11 cellular contexts compared by ENCODE assay signal in genomic region chr22:24437820-24438328, GRCh38. TPM values are rescaled to one million over a fixed set of nuclear protein-coding genes. Genes with fewer than 3 reads are reported as not detected.
DNase-seq lines count a peak whose midpoint lies in the region; ATAC-seq and TF ChIP-seq lines count a peak whose summit lies in the region.
"Had no signal": no experiment of that assay in that cellular context is flagged by ENCODE, and none has a peak within 500 bp of the region (broad histone marks: within the 10 kb centered on the region; RNA-seq: fewer than 3 reads in every experiment).

No MANE protein-coding gene starts in this region.

- peak overlapping the region; percentile 97 for H3K27ac ChIP-seq in neutrophil
- H3K27ac ChIP-seq in tibial nerve: no peak overlapping the region
- H3K27ac ChIP-seq: suprapubic skin had no signal

- H3K27me3 Mint-ChIP-seq in activated naive CD8-positive, alpha-beta T cell treated with anti-CD3 and anti-CD28 coated beads, Interleukin-2, amount 10 ng/mL, durations not matched to agents 7 days and 5 days: no peaks in the 10 kb centered on the region

- H3K9me3 ChIP-seq in neutrophil (no peaks in the 10 kb centered on the region), tibial nerve (no peaks in the 10 kb centered on the region)
- H3K9me3 ChIP-seq: suprapubic skin had no signal

- ATAC-seq in HG03196 (IDR thresholded peaks at IDR 0.05; ENCODE audit: unreplicated experiment): peak; percentile 23
- peak; percentile 50 for ATAC-seq in activated naive CD8-positive, alpha-beta T cell treated with anti-CD3 and anti-CD28 coated beads, Interleukin-2, amount 10 ng/mL, durations not matched to agents 7 days and 5 days (ENCODE audit: low read depth)

- TF ChIP-seq POLR2A in tibial nerve (IDR thresholded peaks at IDR 0.05): no peak

- H3K4me3 Mint-ChIP-seq in activated naive CD8-positive, alpha-beta T cell treated with anti-CD3 and anti-CD28 coated beads, Interleukin-2, amount 10 ng/mL, durations not matched to agents 7 days and 5 days: no peak overlapping the region

- peaks cover 57% of the 10 kb centered on the region for H3K36me3 ChIP-seq in neutrophil
- H3K36me3 ChIP-seq in tibial nerve: peaks cover 0 to 22% (median 0%) of the 10 kb centered on the region in 3 donors
- H3K36me3 ChIP-seq: suprapubic skin had no signal

- H3K27ac Mint-ChIP-seq in activated naive CD8-positive, alpha-beta T cell treated with anti-CD3 and anti-CD28 coated beads, Interleukin-2, amount 10 ng/mL, durations not matched to agents 7 days and 5 days: peak overlapping the region; percentile 53

- no peaks in the 10 kb centered on the region for H3K27me3 ChIP-seq in neutrophil
- H3K27me3 ChIP-seq in tibial nerve: no peaks in the 10 kb centered on the region
- H3K27me3 ChIP-seq: dorsolateral prefrontal cortex, suprapubic skin had no signal

- H3K36me3 Mint-ChIP-seq in activated naive CD8-positive, alpha-beta T cell treated with anti-CD3 and anti-CD28 coated beads, Interleukin-2, amount 10 ng/mL, durations not matched to agents 7 days and 5 days: peaks cover 13% of the 10 kb centered on the region

- DNase-seq in NCI-H2081 (lab: John Stamatoyannopoulos, UW): peak; percentile 16 to 50
- DNase-seq in NCI-H2081 treated with DMSO at 0.1 percent for 48 hours (lab: John Stamatoyannopoulos, UW): no peak
- DNase-seq in activated naive CD8-positive, alpha-beta T cell treated with anti-CD3 and anti-CD28 coated beads, Interleukin-2, amount 10 ng/mL, durations not matched to agents 7 days and 5 days: peak; percentile 40
- no peak for DNase-seq in tibial nerve (ENCODE audit: low spot score in 2 of 2)
- no peak for DNase-seq in NCI-H1930 (lab: John Stamatoyannopoulos, UW)
- DNase-seq in LoVo (ENCODE audit: low spot score): no peak

- peaks cover 61% of the 10 kb centered on the region for H3K4me1 Mint-ChIP-seq in activated naive CD8-positive, alpha-beta T cell treated with anti-CD3 and anti-CD28 coated beads, Interleukin-2, amount 10 ng/mL, durations not matched to agents 7 days and 5 days

- H3K4me3 ChIP-seq in neutrophil (ENCODE audit: low read depth in 1 of 2, low read length in 1 of 2): peak overlapping the region in 1 of 2 experiments; percentile 5
- no peak overlapping the region for H3K4me3 ChIP-seq in tibial nerve
- H3K4me3 ChIP-seq: dorsolateral prefrontal cortex, suprapubic skin had no signal

- TF ChIP-seq EP300 in tibial nerve (IDR thresholded peaks at IDR 0.05): no peak

- POLR2A ChIA-PET in activated naive CD8-positive, alpha-beta T cell treated with anti-CD3 and anti-CD28 coated beads, Interleukin-2, amount 10 ng/mL, durations not matched to agents 7 days and 5 days (lab: Charles Lee): interaction anchor here (1.2 to 6.3 kb wide), 2 partner anchors 9 to 13 kb away, joined by 3 to 54 read pairs; partner anchors contain the start of gene ADORA2A

- 79 to 81% methylated on average over 3 of the region's 3 CpGs for WGBS in tibial nerve, 2 donors

- H3K4me1 ChIP-seq in neutrophil (ENCODE audit: control insufficient read depth in 1 of 2, insufficient read depth in 1 of 2, low read depth in 1 of 2, low read length in 1 of 2) (peaks cover 98 to 100% of the 10 kb centered on the region in 2 experiments), tibial nerve (peaks cover 0 to 42% (median 22%) of the 10 kb centered on the region in 4 donors)

- TF ChIP-seq CTCF in neutrophil (IDR thresholded peaks at IDR 0.05) (no peak), tibial nerve (IDR thresholded peaks at IDR 0.05) (no peak)

- H3K9me3 Mint-ChIP-seq in activated naive CD8-positive, alpha-beta T cell treated with anti-CD3 and anti-CD28 coated beads, Interleukin-2, amount 10 ng/mL, durations not matched to agents 7 days and 5 days: no peaks in the 10 kb centered on the region

RNA-seq across cellular contexts. Expression of gene ADORA2A, which starts 10.5 kb away (rescaled TPM):
- 10 to 100 TPM; 29.1 to 30.3 TPM for total RNA-seq in activated naive CD8-positive, alpha-beta T cell treated with anti-CD3 and anti-CD28 coated beads, Interleukin-2, amount 10 ng/mL, durations not matched to agents 7 days and 5 days
- total RNA-seq in tibial nerve: 1 to 10 TPM; 2.6 to 4.2 (median 3.5) TPM

RNA-seq across cellular contexts. Expression of gene UPB1, which starts 57.3 kb away (rescaled TPM):
- under 1 TPM; 0.30 to 0.34 TPM for total RNA-seq in activated naive CD8-positive, alpha-beta T cell treated with anti-CD3 and anti-CD28 coated beads, Interleukin-2, amount 10 ng/mL, durations not matched to agents 7 days and 5 days
- under 1 TPM in 3 of 4 donors, not detected in 1; 0.44 to 0.98 (median 0.63) TPM for total RNA-seq in tibial nerve
- total RNA-seq: myocyte had no signal

Comparison
In these comparisons a context has a peak if more than half of its experiments do, and no peak if none do; other contexts are left out.
1. DNase-seq: peak in NCI-H2081 (2 of 2) and activated naive CD8-positive, alpha-beta T cell treated with anti-CD3 and anti-CD28 coated beads, Interleukin-2, amount 10 ng/mL, durations not matched to agents 7 days and 5 days (single experiment); none in NCI-H2081 treated with DMSO at 0.1 percent for 48 hours (single experiment), tibial nerve (0 of 2), NCI-H1930 (0 of 2) and LoVo (single experiment).
2. RNA of gene ADORA2A, which starts 10.5 kb away (total RNA-seq): 29.1 to 30.3 TPM in activated naive CD8-positive, alpha-beta T cell treated with anti-CD3 and anti-CD28 coated beads, Interleukin-2, amount 10 ng/mL, durations not matched to agents 7 days and 5 days; 2.6 to 4.2 TPM in tibial nerve; every median in the first group is over 4 times any median in the second.